In genomic region chr1:221839321-221839720, GRCh38 we compare ENCODE assay signal across 10 cellular contexts.
A peak's percentile ranks its signal among the peaks of the same experiment; 100 is the strongest.
DNase-seq lines count a peak whose midpoint lies in the region; ATAC-seq and TF ChIP-seq lines count a peak whose summit lies in the region.
"Had no signal": no experiment of that assay in that cellular context is flagged by ENCODE, and none has a peak within 500 bp of the region (broad histone marks: within the 10 kb centered on the region; RNA-seq: fewer than 3 reads in every experiment).

No MANE protein-coding gene starts in this region.

- TF ChIP-seq EP300 in stomach (IDR thresholded peaks at IDR 0.05) = no peak

- no peaks in the 10 kb centered on the region for H3K27me3 Mint-ChIP-seq in CD4-positive, CD25-positive, alpha-beta regulatory T cell
- H3K27me3 Mint-ChIP-seq in activated naive CD8-positive, alpha-beta T cell treated with anti-CD3 and anti-CD28 coated beads, Interleukin-2, amount 50 U/mL, for 24 hours = peaks cover 6% of the 10 kb centered on the region
- H3K27me3 Mint-ChIP-seq in type B pancreatic cell = peaks cover 4% of the 10 kb centered on the region

- peaks cover 0 to 1% (median 0%) of the 10 kb centered on the region in 7 donors for H3K9me3 Mint-ChIP-seq in CD4-positive, CD25-positive, alpha-beta regulatory T cell
- peaks cover 3% of the 10 kb centered on the region for H3K9me3 Mint-ChIP-seq in activated naive CD8-positive, alpha-beta T cell treated with anti-CD3 and anti-CD28 coated beads, Interleukin-2, amount 50 U/mL, for 24 hours
- H3K9me3 Mint-ChIP-seq in type B pancreatic cell = no peaks in the 10 kb centered on the region

- H3K36me3 Mint-ChIP-seq in CD4-positive, CD25-positive, alpha-beta regulatory T cell = no peaks in the 10 kb centered on the region
- no peaks in the 10 kb centered on the region for H3K36me3 Mint-ChIP-seq in activated naive CD8-positive, alpha-beta T cell treated with anti-CD3 and anti-CD28 coated beads, Interleukin-2, amount 50 U/mL, for 24 hours (ENCODE audit: low read depth)
- no peaks in the 10 kb centered on the region for H3K36me3 Mint-ChIP-seq in type B pancreatic cell

- H3K27ac Mint-ChIP-seq in CD4-positive, CD25-positive, alpha-beta regulatory T cell = peak overlapping the region in 2 of 3 donors; percentile 9 to 47
- H3K27ac Mint-ChIP-seq in activated naive CD8-positive, alpha-beta T cell treated with anti-CD3 and anti-CD28 coated beads, Interleukin-2, amount 50 U/mL, for 24 hours = peak overlapping the region; percentile 94
- H3K27ac Mint-ChIP-seq in type B pancreatic cell = no peak overlapping the region

- H3K9me3 ChIP-seq in CD4-positive, CD25-positive, alpha-beta regulatory T cell (ENCODE audit: control insufficient read depth in 2 of 2, low read length in 2 of 2) = no peaks in the 10 kb centered on the region
- H3K9me3 ChIP-seq in stomach (no peaks in the 10 kb centered on the region), psoas muscle (no peaks in the 10 kb centered on the region)

- no peak overlapping the region for H3K4me3 Mint-ChIP-seq in CD4-positive, CD25-positive, alpha-beta regulatory T cell
- H3K4me3 Mint-ChIP-seq in activated naive CD8-positive, alpha-beta T cell treated with anti-CD3 and anti-CD28 coated beads, Interleukin-2, amount 50 U/mL, for 24 hours = no peak overlapping the region
- H3K4me3 Mint-ChIP-seq in type B pancreatic cell = no peak overlapping the region

- no peak for TF ChIP-seq CTCF in stomach (IDR thresholded peaks at IDR 0.05)
- no peak for TF ChIP-seq CTCF in type B pancreatic cell (conservative IDR thresholded peaks at IDR 0.05)
- no peak for TF ChIP-seq CTCF in psoas muscle (IDR thresholded peaks at IDR 0.05)
- TF ChIP-seq CTCF in GM20000 (IDR thresholded peaks at IDR 0.05; ENCODE audit: extremely low read depth, missing control alignments) = no peak

- no peak overlapping the region for H3K4me3 ChIP-seq in CD4-positive, CD25-positive, alpha-beta regulatory T cell (ENCODE audit: low read depth, low read length)
- H3K4me3 ChIP-seq in stomach (no peak overlapping the region), psoas muscle (no peak overlapping the region)
- H3K4me3 ChIP-seq: cardiac muscle cell had no signal

- H3K27ac ChIP-seq in CD4-positive, CD25-positive, alpha-beta regulatory T cell (ENCODE audit: insufficient read depth, low read length, poor library complexity, severe bottlenecking) = no peak overlapping the region
- H3K27ac ChIP-seq in stomach = no peak overlapping the region
- no peak overlapping the region for H3K27ac ChIP-seq in psoas muscle
- H3K27ac ChIP-seq: cardiac muscle cell had no signal

- ATAC-seq in CD4-positive, CD25-positive, alpha-beta regulatory T cell (ENCODE audit: low read depth in 2 of 2) = peak in 1 of 2 donors; percentile 2
- ATAC-seq in GM19455 (IDR thresholded peaks at IDR 0.05; ENCODE audit: unreplicated experiment) = peak; percentile 22
- ATAC-seq in HG03135 (IDR thresholded peaks at IDR 0.05; ENCODE audit: unreplicated experiment) = peak; percentile 11
- ATAC-seq in activated naive CD8-positive, alpha-beta T cell treated with anti-CD3 and anti-CD28 coated beads, Interleukin-2, amount 50 U/mL, for 24 hours = peak; percentile 6
- no peak for ATAC-seq in psoas muscle

- 62 to 88% (median 62%) methylated on average over 1 of the region's 1 CpG for WGBS in stomach, 5 donors
- 86 to 92% (median 90%) methylated on average over 1 of the region's 1 CpG for WGBS in psoas muscle, 3 donors

- intact Hi-C loops in stomach (cut with DNase I; ENCODE audit: low total_unique reads) (no loop called here), psoas muscle (cut with DNase I) (loop anchor here in 1 of 2 donors (10.0 kb wide), 1 partner anchor 155 kb away; no protein-coding TSS in a partner anchor)

- no peaks in the 10 kb centered on the region for H3K27me3 ChIP-seq in CD4-positive, CD25-positive, alpha-beta regulatory T cell (ENCODE audit: control insufficient read depth, insufficient read depth, low read length)
- no peaks in the 10 kb centered on the region for H3K27me3 ChIP-seq in stomach
- H3K27me3 ChIP-seq in psoas muscle (ENCODE audit: insufficient read depth in 3 of 3, low read length in 2 of 3) = no peaks in the 10 kb centered on the region
- H3K27me3 ChIP-seq: cardiac muscle cell had no signal

- H3K4me1 ChIP-seq in CD4-positive, CD25-positive, alpha-beta regulatory T cell (ENCODE audit: control insufficient read depth, insufficient read depth, low read length, poor library complexity, severe bottlenecking) = peaks cover 14% of the 10 kb centered on the region
- no peaks in the 10 kb centered on the region for H3K4me1 ChIP-seq in stomach
- H3K4me1 ChIP-seq in psoas muscle = no peaks in the 10 kb centered on the region

- no peak for TF ChIP-seq POLR2A in stomach (IDR thresholded peaks at IDR 0.05)

- no peaks in the 10 kb centered on the region for H3K36me3 ChIP-seq in CD4-positive, CD25-positive, alpha-beta regulatory T cell (ENCODE audit: control insufficient read depth, insufficient read depth, low read length)
- H3K36me3 ChIP-seq in stomach (no peaks in the 10 kb centered on the region), psoas muscle (ENCODE audit: insufficient read depth in 1 of 2, low read depth in 1 of 2) (no peaks in the 10 kb centered on the region)
- H3K36me3 ChIP-seq: cardiac muscle cell had no signal

- no peak for DNase-seq in CD4-positive, CD25-positive, alpha-beta regulatory T cell
- no peak for DNase-seq in activated naive CD8-positive, alpha-beta T cell treated with anti-CD3 and anti-CD28 coated beads, Interleukin-2, amount 50 U/mL, for 24 hours
- DNase-seq in stomach (no peak), type B pancreatic cell (ENCODE audit: extremely low spot score, unreplicated experiment) (no peak), psoas muscle (no peak), GM20000 (ENCODE audit: low spot score) (no peak)
- DNase-seq: DMS 273 treated with DMSO at 0.1 percent for 48 hours had no signal

- peaks cover 9 to 23% (median 19%) of the 10 kb centered on the region in 4 donors for H3K4me1 Mint-ChIP-seq in CD4-positive, CD25-positive, alpha-beta regulatory T cell
- peaks cover 45% of the 10 kb centered on the region for H3K4me1 Mint-ChIP-seq in activated naive CD8-positive, alpha-beta T cell treated with anti-CD3 and anti-CD28 coated beads, Interleukin-2, amount 50 U/mL, for 24 hours
- no peaks in the 10 kb centered on the region for H3K4me1 Mint-ChIP-seq in type B pancreatic cell (ENCODE audit: unreplicated experiment)

Comparison
In these comparisons a context has a peak if more than half of its experiments do, and no peak if none do; other contexts are left out.
1. ATAC-seq: peak in GM19455 (single experiment), HG03135 (single experiment) and activated naive CD8-positive, alpha-beta T cell treated with anti-CD3 and anti-CD28 coated beads, Interleukin-2, amount 50 U/mL, for 24 hours (single experiment); none in psoas muscle (0 of 4).